Comparison of ENCODE assay signal across 38 cellular contexts in genomic region chr7:86152926-86153325, GRCh38.
"Had no signal": no experiment of that assay in that cellular context is flagged by ENCODE, and none has a peak within 500 bp of the region (broad histone marks: within the 10 kb centered on the region; RNA-seq: fewer than 3 reads in every experiment).

No MANE protein-coding gene starts in this region.

- H3K27me3 ChIP-seq: adrenal gland, ascending aorta, body of pancreas, brain microvascular endothelial cell, breast epithelium, cardiac muscle cell had no signal

- H3K36me3 Mint-ChIP-seq: activated naive CD4-positive, alpha-beta T cell treated with anti-CD3 and anti-CD28 coated beads, Interleukin-2, amount 10 ng/mL, durations not matched to agents 7 days and 5 days; activated naive CD4-positive, alpha-beta T cell treated with anti-CD3 and anti-CD28 coated beads, Interleukin-2, amount 50 U/mL, for 24 hours; activated naive CD4-positive, alpha-beta T cell treated with anti-CD3 and anti-CD28 coated beads, Interleukin-2, amount 50 U/mL, for 72 hours; activated naive CD8-positive, alpha-beta T cell; activated naive CD8-positive, alpha-beta T cell treated with anti-CD3 and anti-CD28 coated beads for 36 hours; activated naive CD8-positive, alpha-beta T cell treated with anti-CD3 and anti-CD28 coated beads, Interleukin-2, amount 10 ng/mL, durations not matched to agents 7 days and 5 days; brain had no signal

- H3K27ac Mint-ChIP-seq: activated naive CD4-positive, alpha-beta T cell treated with anti-CD3 and anti-CD28 coated beads for 36 hours; activated naive CD4-positive, alpha-beta T cell treated with anti-CD3 and anti-CD28 coated beads, Interleukin-2, amount 10 ng/mL, durations not matched to agents 7 days and 5 days; activated naive CD4-positive, alpha-beta T cell treated with anti-CD3 and anti-CD28 coated beads, Interleukin-2, amount 50 U/mL, for 24 hours; activated naive CD4-positive, alpha-beta T cell treated with anti-CD3 and anti-CD28 coated beads, Interleukin-2, amount 50 U/mL, for 72 hours; activated naive CD8-positive, alpha-beta T cell; activated naive CD8-positive, alpha-beta T cell treated with anti-CD3 and anti-CD28 coated beads for 36 hours; activated naive CD8-positive, alpha-beta T cell treated with anti-CD3 and anti-CD28 coated beads, Interleukin-2, amount 10 ng/mL, durations not matched to agents 7 days and 5 days; activated naive CD8-positive, alpha-beta T cell treated with anti-CD3 and anti-CD28 coated beads, Interleukin-2, amount 50 U/mL, for 24 hours; activated T-cell treated with anti-CD3 and anti-CD28 coated beads, Interleukin-2, amount 50 U/mL, for 24 hours; activated T-cell treated with anti-CD3 and anti-CD28 coated beads, Interleukin-2, amount 50 U/mL, for 72 hours; activated T-helper 1 cell treated with anti-CD3 and anti-CD28 coated beads, Interleukin-12 subunit alpha, Interleukin-12 subunit beta, Interleukin-2, Interleukin-4 antibody, amounts not matched to agents 30 ng/mL and 10 ng/mL and 1 ng/mL, durations not matched to agents 14 hours and 24 hours and 36 hours; activated T-helper 17 cell treated with anti-CD3 and anti-CD28 coated beads, Interleukin-2, amount 50 U/mL, for 72 hours; activated T-helper 2 cell treated with anti-CD3 and anti-CD28 coated beads, Interferon-gamma antibody, Interleukin-2, Interleukin-4, amounts not matched to agents 10 μg/mL and 5 μg/mL and 100 μg/mL, durations not matched to agents 14 hours and 24 hours and 36 hours; brain had no signal

- H3K4me1 ChIP-seq: adrenal gland, ascending aorta, body of pancreas, breast epithelium had no signal

- H3K9me3 Mint-ChIP-seq: activated naive CD4-positive, alpha-beta T cell treated with anti-CD3 and anti-CD28 coated beads, Interleukin-2, amount 50 U/mL, for 24 hours; activated naive CD8-positive, alpha-beta T cell treated with anti-CD3 and anti-CD28 coated beads, Interleukin-2, amount 50 U/mL, for 24 hours had no signal

- DNase-seq: activated effector memory CD4-positive, alpha-beta T cell treated with anti-CD3 and anti-CD28 coated beads, Interleukin-2, amount 50 U/mL, for 16 hours; activated effector memory CD4-positive, alpha-beta T cell treated with Interleukin-2 at 50 U/mL for 16 hours; activated gamma-delta T cell; activated gamma-delta T cell treated with Interleukin-2 at 50 U/mL for 16 hours; activated naive CD4-positive, alpha-beta T cell; activated naive CD4-positive, alpha-beta T cell treated with anti-CD3 and anti-CD28 coated beads for 36 hours; activated naive CD4-positive, alpha-beta T cell treated with anti-CD3 and anti-CD28 coated beads, Interleukin-2, amount 10 ng/mL, durations not matched to agents 7 days and 5 days; activated naive CD4-positive, alpha-beta T cell treated with anti-CD3 and anti-CD28 coated beads, Interleukin-2, amount 50 U/mL, for 16 hours; activated naive CD4-positive, alpha-beta T cell treated with Interleukin-2 at 50 U/mL for 16 hours; activated naive CD8-positive, alpha-beta T cell treated with anti-CD3 and anti-CD28 coated beads for 36 hours; activated naive CD8-positive, alpha-beta T cell treated with anti-CD3 and anti-CD28 coated beads, Interleukin-2, amount 10 ng/mL, durations not matched to agents 7 days and 5 days; activated naive CD8-positive, alpha-beta T cell treated with anti-CD3 and anti-CD28 coated beads, Interleukin-2, amount 50 U/mL, for 24 hours; activated T-cell treated with anti-CD3 and anti-CD28 coated beads, Interleukin-2, amount 50 U/mL, for 1 hour; activated T-cell treated with anti-CD3 and anti-CD28 coated beads, Interleukin-2, amount 50 U/mL, for 24 hours; activated T-cell treated with anti-CD3 and anti-CD28 coated beads, Interleukin-2, amount 50 U/mL, for 4 hours; activated T-cell treated with anti-CD3 and anti-CD28 coated beads, Interleukin-2, amount 50 U/mL, for 48 hours; activated T-cell treated with anti-CD3 and anti-CD28 coated beads, Interleukin-2, amount 50 U/mL, for 72 hours; adrenal gland; amniotic stem cell; amygdala; anterior cingulate cortex; aorta; body of pancreas; brain microvascular endothelial cell; caudate nucleus; central memory CD4-positive, alpha-beta T cell; cerebellar nuclear complex had no signal

- H3K4me1 Mint-ChIP-seq: activated naive CD4-positive, alpha-beta T cell treated with anti-CD3 and anti-CD28 coated beads, Interleukin-2, amount 10 ng/mL, durations not matched to agents 7 days and 5 days; activated naive CD4-positive, alpha-beta T cell treated with anti-CD3 and anti-CD28 coated beads, Interleukin-2, amount 50 U/mL, for 24 hours; activated naive CD8-positive, alpha-beta T cell treated with anti-CD3 and anti-CD28 coated beads for 36 hours; activated naive CD8-positive, alpha-beta T cell treated with anti-CD3 and anti-CD28 coated beads, Interleukin-2, amount 10 ng/mL, durations not matched to agents 7 days and 5 days; activated naive CD8-positive, alpha-beta T cell treated with anti-CD3 and anti-CD28 coated beads, Interleukin-2, amount 50 U/mL, for 24 hours; activated T-helper 17 cell treated with anti-CD3 and anti-CD28 coated beads, Interleukin-2, amount 50 U/mL, for 72 hours; brain; central memory CD8-positive, alpha-beta T cell had no signal

- H3K9me3 ChIP-seq: adrenal gland, ascending aorta, body of pancreas, breast epithelium had no signal

- H3K4me3 ChIP-seq: adrenal gland, ascending aorta, body of pancreas, breast epithelium, cardiac muscle cell had no signal

- H3K27me3 Mint-ChIP-seq: activated naive CD4-positive, alpha-beta T cell treated with anti-CD3 and anti-CD28 coated beads, Interleukin-2, amount 10 ng/mL, durations not matched to agents 7 days and 5 days; activated naive CD4-positive, alpha-beta T cell treated with anti-CD3 and anti-CD28 coated beads, Interleukin-2, amount 50 U/mL, for 24 hours; activated naive CD8-positive, alpha-beta T cell; activated naive CD8-positive, alpha-beta T cell treated with anti-CD3 and anti-CD28 coated beads for 36 hours; activated naive CD8-positive, alpha-beta T cell treated with anti-CD3 and anti-CD28 coated beads, Interleukin-2, amount 10 ng/mL, durations not matched to agents 7 days and 5 days; activated naive CD8-positive, alpha-beta T cell treated with anti-CD3 and anti-CD28 coated beads, Interleukin-2, amount 50 U/mL, for 24 hours; activated T-cell treated with anti-CD3 and anti-CD28 coated beads, Interleukin-2, amount 50 U/mL, for 24 hours; activated T-helper 17 cell treated with anti-CD3 and anti-CD28 coated beads, Interleukin-2, amount 50 U/mL, for 72 hours; brain; central memory CD8-positive, alpha-beta T cell had no signal

- ATAC-seq: activated naive CD4-positive, alpha-beta T cell treated with anti-CD3 and anti-CD28 coated beads, Interleukin-2, amount 50 U/mL, for 72 hours; activated naive CD8-positive, alpha-beta T cell treated with anti-CD3 and anti-CD28 coated beads, Interleukin-2, amount 50 U/mL, for 24 hours; activated T-cell treated with anti-CD3 and anti-CD28 coated beads, Interleukin-2, amount 50 U/mL, for 4 hours; activated T-cell treated with anti-CD3 and anti-CD28 coated beads, Interleukin-2, amount 50 U/mL, for 72 hours; activated T-helper 17 cell treated with anti-CD3 and anti-CD28 coated beads, Interleukin-2, amount 50 U/mL, for 72 hours; body of pancreas had no signal

- H3K4me3 Mint-ChIP-seq: activated naive CD4-positive, alpha-beta T cell treated with anti-CD3 and anti-CD28 coated beads for 36 hours; activated naive CD4-positive, alpha-beta T cell treated with anti-CD3 and anti-CD28 coated beads, Interleukin-2, amount 10 ng/mL, durations not matched to agents 7 days and 5 days; activated naive CD4-positive, alpha-beta T cell treated with anti-CD3 and anti-CD28 coated beads, Interleukin-2, amount 50 U/mL, for 24 hours; activated naive CD8-positive, alpha-beta T cell; activated naive CD8-positive, alpha-beta T cell treated with anti-CD3 and anti-CD28 coated beads for 36 hours; activated naive CD8-positive, alpha-beta T cell treated with anti-CD3 and anti-CD28 coated beads, Interleukin-2, amount 10 ng/mL, durations not matched to agents 7 days and 5 days; activated naive CD8-positive, alpha-beta T cell treated with anti-CD3 and anti-CD28 coated beads, Interleukin-2, amount 50 U/mL, for 24 hours; activated T-cell treated with anti-CD3 and anti-CD28 coated beads, Interleukin-2, amount 50 U/mL, for 24 hours; activated T-cell treated with anti-CD3 and anti-CD28 coated beads, Interleukin-2, amount 50 U/mL, for 4 hours; activated T-cell treated with anti-CD3 and anti-CD28 coated beads, Interleukin-2, amount 50 U/mL, for 72 hours; activated T-helper 1 cell treated with anti-CD3 and anti-CD28 coated beads, Interleukin-12 subunit alpha, Interleukin-12 subunit beta, Interleukin-2, Interleukin-4 antibody, amounts not matched to agents 30 ng/mL and 10 ng/mL and 1 ng/mL, durations not matched to agents 14 hours and 24 hours and 36 hours; activated T-helper 17 cell treated with anti-CD3 and anti-CD28 coated beads, Interleukin-2, amount 50 U/mL, for 72 hours; brain; central memory CD8-positive, alpha-beta T cell had no signal

- H3K36me3 ChIP-seq: adrenal gland, ascending aorta, brain microvascular endothelial cell, breast epithelium, cardiac muscle cell had no signal
